In the genomic region with DNA sequence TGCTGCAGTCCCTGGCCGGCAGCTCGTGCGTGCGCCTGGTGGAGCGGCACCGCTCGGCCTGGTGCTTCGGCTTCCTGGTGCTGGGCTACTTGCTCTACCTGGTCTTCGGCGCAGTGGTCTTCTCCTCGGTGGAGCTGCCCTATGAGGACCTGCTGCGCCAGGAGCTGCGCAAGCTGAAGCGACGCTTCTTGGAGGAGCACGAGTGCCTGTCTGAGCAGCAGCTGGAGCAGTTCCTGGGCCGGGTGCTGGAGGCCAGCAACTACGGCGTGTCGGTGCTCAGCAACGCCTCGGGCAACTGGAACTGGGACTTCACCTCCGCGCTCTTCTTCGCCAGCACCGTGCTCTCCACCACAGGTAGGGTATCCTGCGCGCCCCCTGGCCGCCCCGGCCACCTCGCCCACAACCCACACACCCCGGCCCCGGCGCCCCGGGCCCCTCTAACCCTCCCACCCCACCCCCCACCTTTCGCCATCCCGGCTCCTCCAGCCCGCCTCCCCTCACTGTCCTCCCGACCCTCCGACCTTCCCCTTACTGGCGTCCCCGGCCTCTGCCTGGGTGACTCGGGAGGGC, we compare ENCODE assay signal across 8 cellular contexts. TPM values are rescaled to one million over a fixed set of nuclear protein-coding genes. Genes with fewer than 3 reads are reported as not detected.
DNase-seq lines count a peak whose midpoint lies in the region; ATAC-seq, FAIRE-seq and TF ChIP-seq lines count a peak whose summit lies in the region.

No MANE protein-coding gene starts in this region.

- H3K27ac Mint-ChIP-seq in activated naive CD8-positive, alpha-beta T cell treated with anti-CD3 and anti-CD28 coated beads, Interleukin-2, amount 50 U/mL, for 24 hours, result no peak overlapping the region
- no peak overlapping the region for H3K27ac Mint-ChIP-seq in immature natural killer cell

- no peak overlapping the region for H3K4me3 Mint-ChIP-seq in activated naive CD8-positive, alpha-beta T cell treated with anti-CD3 and anti-CD28 coated beads, Interleukin-2, amount 50 U/mL, for 24 hours
- no peak overlapping the region for H3K4me3 Mint-ChIP-seq in immature natural killer cell

- intact Hi-C loops in left cardiac atrium (cut with DNase I), result no loop called here

- H3K9me3 Mint-ChIP-seq in activated naive CD8-positive, alpha-beta T cell treated with anti-CD3 and anti-CD28 coated beads, Interleukin-2, amount 50 U/mL, for 24 hours, result no peaks in the 10 kb centered on the region
- peaks cover 0 to 11% (median 3%) of the 10 kb centered on the region in 6 donors for H3K9me3 Mint-ChIP-seq in immature natural killer cell

- 0 out of 2 replicates have a peak, but pooled peaks have one; percentile 19 for TF ChIP-seq POLR2A in GM12892 (IDR thresholded peaks at IDR 0.05; ENCODE audit: low read depth, low read length)

- ATAC-seq in HG03354 (IDR thresholded peaks at IDR 0.05; ENCODE audit: poor library complexity, severe bottlenecking, unreplicated experiment) (peak; percentile 40), left cardiac atrium (peak; percentile 24 to 40)
- peak; percentile 10 for ATAC-seq in activated naive CD8-positive, alpha-beta T cell treated with anti-CD3 and anti-CD28 coated beads, Interleukin-2, amount 50 U/mL, for 24 hours

- FAIRE-seq in GM12892 (lab: Jason Lieb, UNC), result no peak

- TF ChIP-seq CTCF in retinal pigment epithelial cell (conservative IDR thresholded peaks at IDR 0.05; ENCODE audit: low read depth, low read length), result no peak

- H3K36me3 Mint-ChIP-seq in activated naive CD8-positive, alpha-beta T cell treated with anti-CD3 and anti-CD28 coated beads, Interleukin-2, amount 50 U/mL, for 24 hours (ENCODE audit: low read depth), result no peaks in the 10 kb centered on the region
- peaks cover 0 to 3% (median 0%) of the 10 kb centered on the region in 3 donors for H3K36me3 Mint-ChIP-seq in immature natural killer cell

- in situ Hi-C loops in ACHN (cut with HindIII; ENCODE audit: low pct_ligation_motif_present, low pct_unique_long_range_greater_than_20kb, low sequenced_read_pairs), result no loop called here

- H3K4me1 Mint-ChIP-seq in activated naive CD8-positive, alpha-beta T cell treated with anti-CD3 and anti-CD28 coated beads, Interleukin-2, amount 50 U/mL, for 24 hours, result no peaks in the 10 kb centered on the region
- H3K4me1 Mint-ChIP-seq in immature natural killer cell, result no peaks in the 10 kb centered on the region

- DNase-seq in ACHN (peak; percentile 42), GM12892 (ENCODE audit: insufficient read length) (peak; percentile 44), left cardiac atrium (peak; percentile 39), retinal pigment epithelial cell (ENCODE audit: low read depth) (no peak), NCI-H446 treated with DMSO at 0.1 percent for 48 hours (lab: John Stamatoyannopoulos, UW) (no peak), immature natural killer cell (no peak)
- DNase-seq in activated naive CD8-positive, alpha-beta T cell treated with anti-CD3 and anti-CD28 coated beads, Interleukin-2, amount 50 U/mL, for 24 hours, result no peak

- H3K4me3 ChIP-seq in retinal pigment epithelial cell (ENCODE audit: low read length), result peak overlapping the region; percentile 76

- H3K27me3 Mint-ChIP-seq in activated naive CD8-positive, alpha-beta T cell treated with anti-CD3 and anti-CD28 coated beads, Interleukin-2, amount 50 U/mL, for 24 hours, result peaks cover 57% of the 10 kb centered on the region
- H3K27me3 Mint-ChIP-seq in immature natural killer cell (ENCODE audit: low read depth in 3 of 3), result peaks cover 3 to 19% (median 10%) of the 10 kb centered on the region in 3 donors

RNA-seq across cellular contexts. Expression of a gene that starts 0.4 kb away (rescaled TPM):
- 3.2 TPM for polyA plus RNA-seq in GM12892 (2012; ENCODE audit: missing spikeins)
- total RNA-seq in left cardiac atrium, result 10 to 100 TPM; 60.9 to 69.6 TPM
- not detected for polyA plus RNA-seq in immature natural killer cell

Comparison
In these comparisons a context has a peak if more than half of its experiments do, and no peak if none do; other contexts are left out.
1. DNase-seq: peak in ACHN (single experiment), GM12892 (single experiment) and left cardiac atrium (single experiment); none in activated naive CD8-positive, alpha-beta T cell treated with anti-CD3 and anti-CD28 coated beads, Interleukin-2, amount 50 U/mL, for 24 hours (single experiment), retinal pigment epithelial cell (single experiment), NCI-H446 treated with DMSO at 0.1 percent for 48 hours (single experiment) and immature natural killer cell (0 of 3).
2. Peak in every context shown above with its lines, with median percentiles within 50 percentile points of each other: ATAC-seq.